In genomic region chr14:58151701-58152568, GRCh38 we compare ENCODE assay signal across 8 cellular contexts. TPM values are rescaled to one million over a fixed set of nuclear protein-coding genes. Genes with fewer than 3 reads are reported as not detected.
DNase-seq lines count a peak whose midpoint lies in the region; ATAC-seq and TF ChIP-seq lines count a peak whose summit lies in the region.

A gene with protein sequence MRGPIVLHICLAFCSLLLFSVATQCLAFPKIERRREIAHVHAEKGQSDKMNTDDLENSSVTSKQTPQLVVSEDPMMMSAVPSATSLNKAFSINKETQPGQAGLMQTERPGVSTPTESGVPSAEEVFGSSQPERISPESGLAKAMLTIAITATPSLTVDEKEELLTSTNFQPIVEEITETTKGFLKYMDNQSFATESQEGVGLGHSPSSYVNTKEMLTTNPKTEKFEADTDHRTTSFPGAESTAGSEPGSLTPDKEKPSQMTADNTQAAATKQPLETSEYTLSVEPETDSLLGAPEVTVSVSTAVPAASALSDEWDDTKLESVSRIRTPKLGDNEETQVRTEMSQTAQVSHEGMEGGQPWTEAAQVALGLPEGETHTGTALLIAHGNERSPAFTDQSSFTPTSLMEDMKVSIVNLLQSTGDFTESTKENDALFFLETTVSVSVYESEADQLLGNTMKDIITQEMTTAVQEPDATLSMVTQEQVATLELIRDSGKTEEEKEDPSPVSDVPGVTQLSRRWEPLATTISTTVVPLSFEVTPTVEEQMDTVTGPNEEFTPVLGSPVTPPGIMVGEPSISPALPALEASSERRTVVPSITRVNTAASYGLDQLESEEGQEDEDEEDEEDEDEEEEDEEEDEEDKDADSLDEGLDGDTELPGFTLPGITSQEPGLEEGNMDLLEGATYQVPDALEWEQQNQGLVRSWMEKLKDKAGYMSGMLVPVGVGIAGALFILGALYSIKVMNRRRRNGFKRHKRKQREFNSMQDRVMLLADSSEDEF (minus strand): TSS chr14:58152213. CDS start chr14:58139358, 12,855 bp downstream.

- peak within 1 kb of the TSS; percentile 88 for H2AFZ ChIP-seq in OCI-LY3 (ENCODE audit: low read depth, low read length)

- ATAC-seq in GM21526 (IDR thresholded peaks at IDR 0.05; ENCODE audit: low FRiP score, unreplicated experiment) = peak; percentile 95

- no peaks in the 10 kb centered on the region for H3K9me3 ChIP-seq in OCI-LY3 (ENCODE audit: insufficient read depth, low read length)
- H3K9me3 ChIP-seq in esophagus squamous epithelium = no peaks in the 10 kb centered on the region
- H3K9me3 ChIP-seq in muscle layer of duodenum (ENCODE audit: control insufficient read depth in 1 of 2, low read length in 2 of 2) = no peaks in the 10 kb centered on the region

- intact Hi-C loops in esophagus squamous epithelium (cut with DNase I) = no loop called here

- DNase-seq in Caki2 (ENCODE audit: low read depth) (peak; percentile 73), HuH-7 (ENCODE audit: low spot score) (peak; percentile 87), esophagus squamous epithelium (lab: John Stamatoyannopoulos, UW) (no peak)
- peak; percentile 73 to 77 for DNase-seq in activated T-cell treated with anti-CD3 and anti-CD28 coated beads, Interleukin-2, amount 50 U/mL, for 48 hours
- peak; percentile 41 to 64 for DNase-seq in stimulated activated CD8-positive, alpha-beta memory T cell treated with anti-CD3 and anti-CD28 coated beads, Interleukin-7, amount 100 ng/mL, for 4 hours (ENCODE audit: low read depth in 2 of 2)

- H3K4me1 ChIP-seq in OCI-LY3 (ENCODE audit: low read length) (peaks cover 6% of the 10 kb centered on the region), esophagus squamous epithelium (peaks cover 0 to 25% (median 5%) of the 10 kb centered on the region in 3 donors), muscle layer of duodenum (ENCODE audit: control insufficient read depth in 1 of 2, insufficient read depth in 2 of 2, low read length in 2 of 2) (peaks cover 0 to 9% of the 10 kb centered on the region in 2 donors)

- H3K27me3 ChIP-seq in OCI-LY3 (ENCODE audit: low read depth, low read length) (peaks cover 38% of the 10 kb centered on the region), esophagus squamous epithelium (peaks cover 0 to 29% (median 0%) of the 10 kb centered on the region in 4 donors), muscle layer of duodenum (ENCODE audit: low read depth, low read length) (peaks cover 3% of the 10 kb centered on the region)

- no peaks in the 10 kb centered on the region for H4K20me1 ChIP-seq in OCI-LY3 (ENCODE audit: insufficient read depth, low read length)

- H3K4me3 ChIP-seq in OCI-LY3 (ENCODE audit: low read length) = peak within 1 kb of the TSS; percentile 83
- peak within 1 kb of the TSS; percentile 48 to 80 (median 70) for H3K4me3 ChIP-seq in esophagus squamous epithelium
- H3K4me3 ChIP-seq in muscle layer of duodenum (ENCODE audit: low read depth in 1 of 2, low read length in 2 of 2) = peak within 1 kb of the TSS; percentile 78 to 95

- 0 to 1% methylated on average over 6 to 14 of the region's 94 CpGs for WGBS in esophagus squamous epithelium, 2 donors

- H3K79me2 ChIP-seq in OCI-LY3 (ENCODE audit: low read length) = no peaks in the 10 kb centered on the region

- in situ Hi-C loops in Caki2 (cut with HindIII; ENCODE audit: low pct_unique_long_range_greater_than_20kb, low sequenced_read_pairs) = no loop called here

- peak within 1 kb of the TSS; percentile 96 for H3K4me2 ChIP-seq in OCI-LY3 (ENCODE audit: low read length)

- no peak within 1 kb of the TSS for H3K27ac ChIP-seq in OCI-LY3 (ENCODE audit: low read length)
- H3K27ac ChIP-seq in esophagus squamous epithelium = peak within 1 kb of the TSS in 3 of 4 donors; percentile 69 to 74 (median 72)
- no peak within 1 kb of the TSS for H3K27ac ChIP-seq in muscle layer of duodenum (ENCODE audit: low read length)

- H3K36me3 ChIP-seq in OCI-LY3 (replicated peaks; ENCODE audit: low read depth, low read length) = no peaks in the 10 kb centered on the region
- H3K36me3 ChIP-seq in esophagus squamous epithelium = no peaks in the 10 kb centered on the region
- no peaks in the 10 kb centered on the region for H3K36me3 ChIP-seq in muscle layer of duodenum (ENCODE audit: control insufficient read depth in 1 of 2, insufficient read depth in 2 of 2, low read length in 2 of 2)

- TF ChIP-seq CTCF in OCI-LY3 (IDR thresholded peaks at IDR 0.05; ENCODE audit: low read depth, low read length) (no peak), esophagus squamous epithelium (IDR thresholded peaks at IDR 0.05) (peak in 2 of 6 experiments; percentile 21 to 27)

- TF ChIP-seq POLR2A in esophagus squamous epithelium (IDR thresholded peaks at IDR 0.05) = peak in 3 of 4 donors; percentile 45 to 71 (median 48)

- H3K9ac ChIP-seq in OCI-LY3 (ENCODE audit: low read length) = peak within 1 kb of the TSS; percentile 38

RNA-seq across cellular contexts. Expression of the gene that starts here (rescaled TPM):
- 0.10 and 0.35 TPM in 2 replicates for total RNA-seq in Caki2 (2014; rRNA removed; shearing (Covaris generic); ENCODE audit: low replicate concordance)
- 1 to 10 TPM in 3 of 4 donors, under 1 TPM in 1; 0.44 to 4.4 (median 2.4) TPM for total RNA-seq in esophagus squamous epithelium

Comparison
In these comparisons a context has a peak if more than half of its experiments do, and no peak if none do; other contexts are left out.
1. Peak in DNase-seq in Caki2; RNA of the gene not detected or under 1 TPM.
2. H3K27ac ChIP-seq: peak in esophagus squamous epithelium (3 of 4); none in OCI-LY3 (single experiment) and muscle layer of duodenum (single experiment).
3. Peak in every context shown above with its lines, with median percentiles within 50 percentile points of each other: H3K4me3 ChIP-seq.